Comparison of ENCODE assay signal across 12 cellular contexts in the genomic region with DNA sequence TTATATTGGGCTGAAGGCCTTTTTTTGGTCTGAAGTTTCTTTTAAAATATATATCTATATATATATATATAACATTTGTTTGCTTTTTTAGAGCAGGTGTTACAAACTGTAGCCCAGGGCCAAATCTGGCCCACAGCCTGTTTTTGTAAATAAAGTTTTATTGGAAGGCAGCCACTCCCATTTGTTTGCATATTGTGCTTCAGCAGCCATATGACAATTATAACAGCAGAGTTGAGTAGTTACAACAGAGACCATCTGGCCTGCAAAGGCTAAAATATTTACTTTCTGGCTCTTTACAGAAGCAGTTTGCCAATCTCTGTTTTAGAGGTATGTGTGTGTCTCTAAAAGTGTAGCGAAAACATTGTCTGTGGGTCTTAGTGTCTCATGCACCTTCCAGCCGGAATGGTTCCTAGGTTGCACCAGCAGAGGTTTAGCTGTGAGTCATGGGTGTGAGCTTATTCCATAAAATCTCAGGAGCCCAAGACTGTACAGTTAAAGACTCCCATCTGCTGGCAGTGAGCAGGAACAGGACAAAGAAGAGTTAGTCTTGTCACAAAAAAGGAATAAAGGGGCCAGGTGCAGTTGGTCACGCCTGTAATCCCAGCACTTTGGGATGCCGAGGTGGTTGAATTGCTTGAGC. TPM values are rescaled to one million over a fixed set of nuclear protein-coding genes. Genes with fewer than 3 reads are reported as not detected.
DNase-seq lines count a peak whose midpoint lies in the region; ATAC-seq and TF ChIP-seq lines count a peak whose summit lies in the region.
"Had no signal": no experiment of that assay in that cellular context is flagged by ENCODE, and none has a peak within 500 bp of the region (broad histone marks: within the 10 kb centered on the region; RNA-seq: fewer than 3 reads in every experiment).

No MANE protein-coding gene starts in this region.

- H3K4me2 ChIP-seq in PC-3 (ENCODE audit: low read length), result no peak overlapping the region

- H3K79me2 ChIP-seq in PC-3 (ENCODE audit: low read length), result no peaks in the 10 kb centered on the region

- ATAC-seq in PC-3 (peak; percentile 98), sciatic nerve (no peak), GM19351 (IDR thresholded peaks at IDR 0.05; ENCODE audit: unreplicated experiment) (no peak), Right ventricle myocardium inferior (no peak)
- ATAC-seq: WTC11 had no signal

- CTCF ChIA-PET in PC-3 (lab: Charles Lee), result interaction anchor here (0.5 to 1.0 kb wide), 8 partner anchors 9 to 554 kb away, joined by 3 to 11 read pairs (median 8); no protein-coding TSS in a partner anchor

- in situ Hi-C loops in GM13976 (cut with MboI; ENCODE audit: low sequenced_read_pairs, unreplicated experiment), result no loop called here

- POLR2A ChIA-PET in PC-3 (lab: Charles Lee; ENCODE audit: unreplicated experiment), result interaction anchor here (0.6 kb wide), 1 partner anchor 141 kb away, joined by 3 read pairs; no protein-coding TSS in a partner anchor

- no peaks in the 10 kb centered on the region for H3F3A ChIP-seq in PC-3 (ENCODE audit: low read length, unreplicated experiment)

- H3K9ac ChIP-seq in PC-3 (ENCODE audit: low read length), result no peak overlapping the region

- H4K20me1 ChIP-seq in PC-3 (ENCODE audit: low read length), result no peaks in the 10 kb centered on the region

- intact Hi-C loops in PC-3 (cut with micrococcal nuclease), result loop anchor here (1.0 to 2.0 kb wide), 2 partner anchors 8 to 81 kb away; no protein-coding TSS in a partner anchor
- intact Hi-C loops in sciatic nerve (cut with DNase I), result no loop called here
- intact Hi-C loops in Right ventricle myocardium inferior (cut with DNase I), result no loop called here

- no peaks in the 10 kb centered on the region for H3K9me2 ChIP-seq in PC-3 (replicated peaks; ENCODE audit: low read length)

- no peaks in the 10 kb centered on the region for H3K4me1 ChIP-seq in PC-3 (ENCODE audit: insufficient read depth, low read length)

- no peak overlapping the region for H3K4me3 ChIP-seq in PC-3 (ENCODE audit: low read length)
- no peak overlapping the region for H3K4me3 ChIP-seq in fibroblast of mammary gland (ENCODE audit: control insufficient read depth, low read depth, low read length)

- no peaks in the 10 kb centered on the region for H3K9me3 ChIP-seq in PC-3 (ENCODE audit: low read length)

- H3K36me3 ChIP-seq in PC-3 (ENCODE audit: low read depth, low read length), result no peaks in the 10 kb centered on the region

- 0 out of 2 replicates have a peak overlapping the region, but pooled peaks have one; percentile 19 for H3K27ac ChIP-seq in PC-3 (ENCODE audit: low read length)
- H3K27ac ChIP-seq: epithelial cell of prostate had no signal

- BruUV-seq in PC-3 (replicated peaks; lab: Mats Ljungman, UMichigan), result no TSS peak

- TF ChIP-seq CTCF in PC-3 (conservative IDR thresholded peaks at IDR 0.05; ENCODE audit: low read depth, low read length) (peak; percentile 67), fibroblast of mammary gland (conservative IDR thresholded peaks at IDR 0.05; ENCODE audit: control insufficient read depth, insufficient read depth, low read depth, low read length) (peak; percentile 38), GM13976 (IDR thresholded peaks at IDR 0.05; ENCODE audit: borderline replicate concordance, control extremely low read depth, extremely low read depth, insufficient read depth, missing control alignments) (no peak)

- no peaks in the 10 kb centered on the region for H3K27me3 ChIP-seq in PC-3 (ENCODE audit: low read length)

- H2AFZ ChIP-seq in PC-3 (ENCODE audit: low read length), result 0 out of 2 replicates have a peak overlapping the region, but pooled peaks have one; percentile 28

- DNase-seq in AG08395 (ENCODE audit: low spot score) (peak; percentile 45), HCEC 1CT (peak; percentile 65), PC-3 (peak; percentile 78), fibroblast of mammary gland (ENCODE audit: low read depth) (peak; percentile 63), sciatic nerve (ENCODE audit: low spot score) (no peak), Right ventricle myocardium inferior (ENCODE audit: missing footprints) (no peak), GM13976 (ENCODE audit: low spot score) (no peak)
- DNase-seq: activated naive CD4-positive, alpha-beta T cell treated with anti-CD3 and anti-CD28 coated beads, Interleukin-2, amount 50 U/mL, for 16 hours; NCI-H526 treated with DMSO at 0.1 percent for 48 hours had no signal

RNA-seq across cellular contexts. Expression of a gene that starts 23.8 kb away (rescaled TPM):
- total RNA-seq in PC-3 (2014; rRNA removed), result 30.5 and 31.0 TPM in 2 replicates
- total RNA-seq in sciatic nerve, result 32.7 TPM
- total RNA-seq in Right ventricle myocardium inferior, result 35.3 TPM

Comparison
In these comparisons a context has a peak if more than half of its experiments do, and no peak if none do; other contexts are left out.
1. DNase-seq: peak in AG08395 (single experiment), HCEC 1CT (single experiment), PC-3 (single experiment) and fibroblast of mammary gland (single experiment); none in sciatic nerve (single experiment), Right ventricle myocardium inferior (single experiment) and GM13976 (single experiment).